Comparison of ENCODE assay signal across 12 cellular contexts in the genomic region with DNA sequence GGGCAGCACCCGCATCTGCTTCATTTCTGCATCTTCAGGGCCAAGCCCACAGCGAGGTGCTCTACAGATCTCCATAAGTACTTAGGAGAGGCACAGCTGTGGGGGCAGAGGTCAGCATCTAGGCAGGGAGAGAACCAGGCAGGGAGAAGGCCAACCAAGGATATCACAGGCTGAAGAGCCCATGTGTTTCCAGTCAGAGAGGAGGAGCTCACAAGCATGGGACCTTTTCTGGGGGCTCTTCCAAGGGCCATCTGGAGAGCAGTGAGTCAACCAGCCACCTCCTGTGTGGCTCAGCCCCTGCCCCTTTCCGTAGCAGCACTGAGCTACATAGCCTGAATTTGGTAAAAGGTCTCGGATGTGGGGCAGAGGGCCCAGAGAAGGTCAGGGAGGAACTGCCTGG.
A peak's percentile ranks its signal among the peaks of the same experiment; 100 is the strongest.
DNase-seq lines count a peak whose midpoint lies in the region; TF ChIP-seq lines count a peak whose summit lies in the region.
"Had no signal": no experiment of that assay in that cellular context is flagged by ENCODE, and none has a peak within 500 bp of the region (broad histone marks: within the 10 kb centered on the region; RNA-seq: fewer than 3 reads in every experiment).

No MANE protein-coding gene starts in this region.

- H3K4me2 ChIP-seq in fibroblast of lung (ENCODE audit: extremely low read depth, insufficient read depth, low read length) (peak overlapping the region; percentile 42), parathyroid adenoma (ENCODE audit: low read length) (no peak overlapping the region), hepatocyte (no peak overlapping the region)

- no peaks in the 10 kb centered on the region for H3K9me2 ChIP-seq in hepatocyte (replicated peaks; ENCODE audit: insufficient read depth)

- H3K79me2 ChIP-seq in fibroblast of lung (ENCODE audit: control insufficient read depth, insufficient read depth, low read length) (no peaks in the 10 kb centered on the region), parathyroid adenoma (peaks cover under 1% of the 10 kb centered on the region), hepatocyte (peaks cover 7% of the 10 kb centered on the region)

- TF ChIP-seq CTCF in fibroblast of lung (conservative IDR thresholded peaks at IDR 0.05 in 1 of 2, IDR thresholded peaks at IDR 0.05 in 1 of 2; ENCODE audit: low read depth in 1 of 2, low read length in 2 of 2) (no peak), parathyroid adenoma (IDR thresholded peaks at IDR 0.05) (no peak), hepatocyte (IDR thresholded peaks at IDR 0.05; ENCODE audit: poor library complexity) (no peak)

- H3K4me3 ChIP-seq in fibroblast of lung (replicated peaks in 1 of 4; ENCODE audit: control extremely low read depth in 1 of 4, insufficient read depth in 1 of 4, low read depth in 3 of 4, low read length in 4 of 4) (no peak overlapping the region), parathyroid adenoma (ENCODE audit: low read depth, low read length) (no peak overlapping the region), hepatocyte (no peak overlapping the region)

- H3K9ac ChIP-seq in fibroblast of lung (ENCODE audit: insufficient read depth, low read length) = no peak overlapping the region
- H3K9ac ChIP-seq in parathyroid adenoma = no peak overlapping the region

- WGBS in hepatocyte (ENCODE audit: low lambda C conversion rate, missing lambda C conversion rate) = 92% methylated on average over 4 of the region's 4 CpGs

- H3K9me3 ChIP-seq in fibroblast of lung (ENCODE audit: control insufficient read depth, insufficient read depth, low read depth, low read length) (no peaks in the 10 kb centered on the region), parathyroid adenoma (ENCODE audit: control insufficient read depth, low read length) (no peaks in the 10 kb centered on the region), hepatocyte (ENCODE audit: low read depth) (no peaks in the 10 kb centered on the region)

- no peaks in the 10 kb centered on the region for H3K36me3 ChIP-seq in fibroblast of lung (ENCODE audit: control insufficient read depth, insufficient read depth, low read length)
- no peaks in the 10 kb centered on the region for H3K36me3 ChIP-seq in parathyroid adenoma (ENCODE audit: control insufficient read depth, insufficient read depth, low read length)
- H3K36me3 ChIP-seq in hepatocyte (replicated peaks; ENCODE audit: insufficient read depth, low read depth) = no peaks in the 10 kb centered on the region

- H3K27me3 ChIP-seq in fibroblast of lung (ENCODE audit: control insufficient read depth, insufficient read depth, low read length) (no peaks in the 10 kb centered on the region), parathyroid adenoma (ENCODE audit: control insufficient read depth, insufficient read depth, low read length) (no peaks in the 10 kb centered on the region), hepatocyte (no peaks in the 10 kb centered on the region)

- no peaks in the 10 kb centered on the region for H4K20me1 ChIP-seq in fibroblast of lung (ENCODE audit: control insufficient read depth, extremely low read depth, insufficient read depth, low read length)
- H4K20me1 ChIP-seq in hepatocyte (ENCODE audit: insufficient read depth, poor library complexity, severe bottlenecking) = no peaks in the 10 kb centered on the region

- H3K4me1 ChIP-seq in fibroblast of lung (ENCODE audit: control insufficient read depth, extremely low read depth, insufficient read depth, low read length) (peaks cover 54% of the 10 kb centered on the region), parathyroid adenoma (peaks cover 14% of the 10 kb centered on the region), hepatocyte (ENCODE audit: insufficient read depth) (peaks cover 17% of the 10 kb centered on the region)

- peak overlapping the region; percentile 56 for H3K27ac ChIP-seq in fibroblast of lung (ENCODE audit: insufficient read depth, low read length)
- H3K27ac ChIP-seq in parathyroid adenoma = peak overlapping the region; percentile 1
- H3K27ac ChIP-seq in hepatocyte = no peak overlapping the region
- H3K27ac ChIP-seq: HL-60 had no signal

- H2AFZ ChIP-seq in fibroblast of lung (ENCODE audit: low read length) = no peak overlapping the region
- H2AFZ ChIP-seq in parathyroid adenoma = no peak overlapping the region
- H2AFZ ChIP-seq in hepatocyte = no peak overlapping the region

- DNase-seq in DMS53 treated with DMSO at 0.1 percent for 48 hours (lab: John Stamatoyannopoulos, UW; ENCODE audit: unreplicated experiment) = peak; percentile 2
- peak; percentile 88 for DNase-seq in NCI-H510A (lab: John Stamatoyannopoulos, UW)
- DNase-seq in fibroblast of lung (ENCODE audit: low read depth in 2 of 2) = peak; percentile 43 to 85
- DNase-seq in stimulated activated CD4-positive, alpha-beta T cell treated with anti-CD3 and anti-CD28 coated beads, Interleukin-4, amount 100 ng/mL, for 4 hours = no peak
- no peak for DNase-seq in hepatocyte (ENCODE audit: low spot score)
- no peak for DNase-seq in SW480 (ENCODE audit: low spot score)
- DNase-seq in foreskin melanocyte = no peak
- DNase-seq: effector CD4-positive, alpha-beta T cell; MM.1S; NK-92 treated with Interleukin-12 subunit alpha and Interleukin-12 subunit beta, amount 100 ng/mL, for 24 hours had no signal

Comparison
In these comparisons a context has a peak if more than half of its experiments do, and no peak if none do; other contexts are left out.
1. DNase-seq: peak in DMS53 treated with DMSO at 0.1 percent for 48 hours (single experiment), NCI-H510A (single experiment) and fibroblast of lung (2 of 2); none in stimulated activated CD4-positive, alpha-beta T cell treated with anti-CD3 and anti-CD28 coated beads, Interleukin-4, amount 100 ng/mL, for 4 hours (0 of 2), hepatocyte (single experiment), SW480 (single experiment) and foreskin melanocyte (single experiment).